Comparison of ENCODE assay signal across 17 cellular contexts in genomic region chr7:107064255-107064654, GRCh38.
"Had no signal": no experiment of that assay in that cellular context is flagged by ENCODE, and none has a peak within 500 bp of the region (broad histone marks: within the 10 kb centered on the region; RNA-seq: fewer than 3 reads in every experiment).

No MANE protein-coding gene starts in this region.

- H3K36me3 ChIP-seq: heart right ventricle had no signal

- H3K4me3 ChIP-seq: heart right ventricle, mucosa of descending colon had no signal

- ATAC-seq: activated CD8-positive, alpha-beta T cell treated with anti-CD3 and anti-CD28 coated beads, Interleukin-2, amount 10 ng/mL, durations not matched to agents 7 days and 5 days; esophagus mucosa; heart right ventricle; left colon; mucosa of descending colon; SK-N-SH treated with all-trans-retinoic acid at 6 μM for 48 hours; stimulated activated naive CD8-positive, alpha-beta T cell treated with anti-CD3 and anti-CD28 coated beads, Interleukin-15, Interleukin-2, amounts not matched to agents 100 U/mL and 50 U/mL, for 24 hours had no signal

- DNase-seq: activated CD4-positive, alpha-beta T cell treated with anti-CD3 and anti-CD28 coated beads for 1 hour; activated CD4-positive, alpha-beta T cell treated with anti-CD3 and anti-CD28 coated beads, Interleukin-2, amount 50 U/mL, for 1 hour; activated CD8-positive, alpha-beta T cell treated with anti-CD3 and anti-CD28 coated beads, Interleukin-2, amount 10 ng/mL, durations not matched to agents 7 days and 5 days; activated gamma-delta T cell; activated naive CD4-positive, alpha-beta T cell treated with anti-CD3 and anti-CD28 coated beads, Interleukin-2, amount 50 U/mL, for 16 hours; aorta; dermis blood vessel endothelial cell; effector memory CD4-positive, alpha-beta T cell; heart right ventricle; left colon; mucosa of descending colon; stimulated activated CD4-positive, alpha-beta T cell treated with anti-CD3 and anti-CD28 coated beads, Interleukin-12 subunit alpha, Interleukin-12 subunit beta, amount 100 ng/mL, for 4 hours; stimulated activated CD4-positive, alpha-beta T cell treated with anti-CD3 and anti-CD28 coated beads, Interleukin-4, amount 100 ng/mL, for 4 hours; stimulated activated naive CD8-positive, alpha-beta T cell treated with anti-CD3 and anti-CD28 coated beads, Interleukin-15, Interleukin-2, amounts not matched to agents 100 U/mL and 50 U/mL, for 24 hours; trophoblast cell had no signal

- H3K27ac ChIP-seq: heart right ventricle had no signal

- H3K27me3 ChIP-seq: heart right ventricle had no signal

- H3K9me3 ChIP-seq: heart right ventricle, mucosa of descending colon had no signal
